28 cellular contexts compared by ENCODE assay signal in the genomic region with DNA sequence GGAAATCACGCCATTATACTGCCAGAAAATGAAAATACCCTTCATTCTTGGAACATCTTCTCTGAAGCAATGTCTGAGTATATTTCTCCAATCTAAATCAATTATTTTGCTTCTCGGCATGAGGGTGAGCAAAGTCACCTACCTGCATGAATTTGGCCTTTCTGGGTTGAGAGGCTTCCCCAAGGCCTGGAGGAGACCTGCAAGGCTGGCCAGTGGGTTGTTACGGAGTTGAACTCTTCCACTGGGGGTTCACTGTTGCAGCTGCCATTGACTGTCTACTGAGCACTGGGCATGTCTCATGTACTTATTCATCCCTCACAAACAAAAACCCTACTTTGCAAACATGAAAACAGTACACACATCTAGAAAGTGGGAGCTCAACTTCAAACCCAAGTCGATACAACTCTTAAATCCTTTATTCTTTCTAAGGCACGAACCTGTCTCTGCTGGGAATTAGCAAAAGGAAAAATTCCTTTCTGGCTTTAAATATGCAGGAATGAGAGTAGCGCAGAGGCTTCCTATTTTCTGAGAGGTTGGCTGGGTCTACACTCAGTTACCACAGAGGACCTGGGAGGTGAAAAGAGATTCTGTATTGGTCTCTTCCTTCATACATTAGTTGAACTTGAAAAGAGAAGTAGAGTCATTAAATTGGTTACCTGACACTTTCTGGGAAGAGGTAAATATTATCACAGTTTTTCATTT.
"Had no signal": no experiment of that assay in that cellular context is flagged by ENCODE, and none has a peak within 500 bp of the region (broad histone marks: within the 10 kb centered on the region; RNA-seq: fewer than 3 reads in every experiment).

No MANE protein-coding gene starts in this region.

- H3K27me3 Mint-ChIP-seq: activated CD4-positive, alpha-beta memory T cell treated with anti-CD3 and anti-CD28 coated beads, Interleukin-2, amount 10 ng/mL, durations not matched to agents 7 days and 5 days; activated CD4-positive, alpha-beta T cell treated with anti-CD3 and anti-CD28 coated beads for 36 hours; activated naive CD8-positive, alpha-beta T cell; activated T-helper 17 cell treated with anti-CD3 and anti-CD28 coated beads, Interleukin-2, amount 50 U/mL, for 72 hours had no signal

- H3K27ac ChIP-seq: KMS-11, SK-N-MC had no signal

- H3K4me3 ChIP-seq: SK-N-MC had no signal

- ATAC-seq: activated CD4-positive, alpha-beta T cell treated with anti-CD3 and anti-CD28 coated beads for 36 hours; activated T-helper 17 cell treated with anti-CD3 and anti-CD28 coated beads, Interleukin-2, amount 50 U/mL, for 72 hours; Panc1; Right ventricle myocardium inferior; T-cell had no signal

- H3K27ac Mint-ChIP-seq: activated CD4-positive, alpha-beta memory T cell treated with anti-CD3 and anti-CD28 coated beads, Interleukin-2, amount 10 ng/mL, durations not matched to agents 7 days and 5 days; activated CD4-positive, alpha-beta T cell treated with anti-CD3 and anti-CD28 coated beads for 36 hours; activated naive CD4-positive, alpha-beta T cell treated with anti-CD3 and anti-CD28 coated beads for 36 hours; activated naive CD8-positive, alpha-beta T cell; activated T-helper 17 cell treated with anti-CD3 and anti-CD28 coated beads, Interleukin-2, amount 50 U/mL, for 72 hours; T-cell had no signal

- H3K9ac ChIP-seq: KMS-11 had no signal

- H3K9me3 Mint-ChIP-seq: activated CD4-positive, alpha-beta memory T cell treated with anti-CD3 and anti-CD28 coated beads, Interleukin-2, amount 10 ng/mL, durations not matched to agents 7 days and 5 days; activated T-helper 17 cell treated with anti-CD3 and anti-CD28 coated beads, Interleukin-2, amount 50 U/mL, for 72 hours had no signal

- H3K4me2 ChIP-seq: KMS-11 had no signal

- H3K4me3 Mint-ChIP-seq: activated CD4-positive, alpha-beta memory T cell treated with anti-CD3 and anti-CD28 coated beads, Interleukin-2, amount 10 ng/mL, durations not matched to agents 7 days and 5 days; activated CD4-positive, alpha-beta T cell treated with anti-CD3 and anti-CD28 coated beads for 36 hours; activated naive CD4-positive, alpha-beta T cell treated with anti-CD3 and anti-CD28 coated beads for 36 hours; activated naive CD8-positive, alpha-beta T cell; activated T-helper 17 cell treated with anti-CD3 and anti-CD28 coated beads, Interleukin-2, amount 50 U/mL, for 72 hours; T-cell had no signal

- DNase-seq: activated CD4-positive, alpha-beta memory T cell treated with anti-CD3 and anti-CD28 coated beads, Interleukin-2, amount 10 ng/mL, durations not matched to agents 7 days and 5 days; activated CD4-positive, alpha-beta T cell treated with anti-CD3 and anti-CD28 coated beads for 36 hours; activated CD4-positive, alpha-beta T cell treated with anti-CD3 and anti-CD28 coated beads, Interleukin-2, amount 50 U/mL, for 1 hour; activated gamma-delta T cell; activated naive CD4-positive, alpha-beta T cell treated with anti-CD3 and anti-CD28 coated beads for 36 hours; activated T-cell treated with anti-CD3 and anti-CD28 coated beads for 4 hours; activated T-cell treated with anti-CD3 and anti-CD28 coated beads, Interleukin-2, amount 50 U/mL, for 48 hours; amygdala; NCI-H1092 treated with DMSO at 0.1 percent for 48 hours; NCI-H1417 treated with DMSO at 0.1 percent for 48 hours; NCI-H1694 treated with DMSO at 0.1 percent for 48 hours; NCI-H2029 treated with DMSO at 0.1 percent for 48 hours; NCI-H345; NCI-H510A; NCI-H526 treated with DMSO at 0.1 percent for 48 hours; NCI-H82; NK-92 treated with Interleukin-12 subunit alpha and Interleukin-12 subunit beta, amount 100 ng/mL, for 24 hours; OCI-M1; RPMI8226; T-cell; T-helper 2 cell; T1000 had no signal
